ENCODE assay signal across 8 cellular contexts in genomic region chr1:21909787-21910503, GRCh38. TPM values are rescaled to one million over a fixed set of nuclear protein-coding genes. Genes with fewer than 3 reads are reported as not detected.
DNase-seq lines count a peak whose midpoint lies in the region; ATAC-seq and TF ChIP-seq lines count a peak whose summit lies in the region.

No MANE protein-coding gene starts in this region.

- H3K4me3 ChIP-seq in cardiac muscle cell = no peak overlapping the region
- H3K4me3 ChIP-seq in skin epidermis = no peak overlapping the region

- no peaks in the 10 kb centered on the region for H3K27me3 ChIP-seq in cardiac muscle cell

- TF ChIP-seq CTCF in GM20000 (IDR thresholded peaks at IDR 0.05; ENCODE audit: extremely low read depth, missing control alignments) (no peak), cardiac muscle cell (IDR thresholded peaks at IDR 0.05; ENCODE audit: low read depth, low read length) (no peak)

- H3K36me3 ChIP-seq in cardiac muscle cell = no peaks in the 10 kb centered on the region

- H3K9me3 ChIP-seq in cardiac muscle cell (ENCODE audit: low read depth) = no peaks in the 10 kb centered on the region

- no peak for ATAC-seq in HG03025 (IDR thresholded peaks at IDR 0.05; ENCODE audit: low FRiP score, unreplicated experiment)
- ATAC-seq in HG02885 (IDR thresholded peaks at IDR 0.05; ENCODE audit: poor library complexity, unreplicated experiment) = no peak
- ATAC-seq in GM19324 (IDR thresholded peaks at IDR 0.05; ENCODE audit: low FRiP score, unreplicated experiment) = no peak

- H3K4me1 ChIP-seq in cardiac muscle cell (ENCODE audit: low read depth) = peaks cover 76% of the 10 kb centered on the region

- H3K27ac ChIP-seq in cardiac muscle cell (peak overlapping the region; percentile 99), skin epidermis (peak overlapping the region in 20 of 21 experiments; percentile 34 to 90 (median 79))

- peak; percentile 83 for DNase-seq in GM20000 (ENCODE audit: low spot score)
- peak; percentile 77 for DNase-seq in activated CD8-positive, alpha-beta memory T cell treated with anti-CD3 and anti-CD28 coated beads for 24 hours
- DNase-seq in cardiac muscle cell (ENCODE audit: low read depth in 1 of 2, low spot score in 1 of 2) = peak; percentile 72
- DNase-seq in NCI-H1436 treated with DMSO at 0.1 percent for 48 hours (lab: John Stamatoyannopoulos, UW) = no peak

RNA-seq across cellular contexts. Expression of gene HSPG2, which starts 27.2 kb away (rescaled TPM):
- 112 and 193 TPM in 2 replicates for total RNA-seq in cardiac muscle cell
- polyA plus RNA-seq in cardiac muscle cell = 62.3 and 96.2 TPM in 2 replicates
